In genomic region chr2:65132930-65133329, GRCh38 we compare ENCODE assay signal across 2 cellular contexts.
A peak's percentile ranks its signal among the peaks of the same experiment; 100 is the strongest.
TF ChIP-seq lines count a peak whose summit lies in the region.

No MANE protein-coding gene starts in this region.

TF ChIP-seq in K562, 482 proteins besides CTCF, POLR2A, EP300 and RAD21:
- TF ChIP-seq ZBTB33 (CRISPR knock-in tag; IDR thresholded peaks at IDR 0.05) (peak; percentile 55; the same call in 1 of the 2 replicates), TFAP4 (CRISPR knock-in tag; IDR thresholded peaks at IDR 0.05; ENCODE audit: borderline replicate concordance) (peak; percentile 23; the same call in 1 of the 2 replicates)

TF ChIP-seq in HepG2, 621 proteins besides CTCF, POLR2A, EP300 and RAD21:
- TF ChIP-seq ZNF460 (CRISPR knock-in tag; IDR thresholded peaks at IDR 0.05; ENCODE audit: borderline replicate concordance) = peak; percentile 64; the same call in 1 of the 2 replicates
- TF ChIP-seq TFAP4 (IDR thresholded peaks at IDR 0.05; ENCODE audit: borderline replicate concordance, low read depth) = peak; percentile 58; the same call in 1 of the 2 replicates
- 0 out of 2 replicates have a peak, but pooled peaks have one; percentile 25 for TF ChIP-seq HOXA3 (CRISPR knock-in tag; IDR thresholded peaks at IDR 0.05)
- 0 out of 2 replicates have a peak, but pooled peaks have one; percentile 38 for TF ChIP-seq ZNF362 (CRISPR knock-in tag; IDR thresholded peaks at IDR 0.05; ENCODE audit: borderline replicate concordance)
